ENCODE assay signal across 17 cellular contexts in the genomic region with DNA sequence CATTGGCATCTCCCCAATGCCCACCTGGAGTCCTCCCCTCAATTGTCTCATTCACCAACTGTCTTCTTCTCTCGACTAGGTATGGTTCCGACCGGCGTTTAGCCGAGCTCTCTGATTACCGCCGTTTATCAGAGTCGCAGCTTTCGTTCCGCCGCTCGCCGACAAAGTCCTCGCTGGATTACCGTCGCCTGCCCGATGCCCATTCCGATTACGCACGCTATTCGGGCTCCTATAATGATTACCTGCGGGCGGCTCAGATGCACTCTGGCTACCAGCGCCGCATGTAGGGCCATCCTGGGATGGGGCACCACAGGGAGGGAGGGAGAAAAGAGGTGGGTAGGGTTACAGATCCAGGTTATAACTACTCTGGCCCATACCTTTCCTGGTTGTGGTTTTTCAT. TPM values are rescaled to one million over a fixed set of nuclear protein-coding genes. Genes with fewer than 3 reads are reported as not detected.
DNase-seq lines count a peak whose midpoint lies in the region; ATAC-seq, FAIRE-seq and TF ChIP-seq lines count a peak whose summit lies in the region.
"Had no signal": no experiment of that assay in that cellular context is flagged by ENCODE, and none has a peak within 500 bp of the region (broad histone marks: within the 10 kb centered on the region; RNA-seq: fewer than 3 reads in every experiment).

No MANE protein-coding gene starts in this region.

- H3K27me3 Mint-ChIP-seq in activated naive CD4-positive, alpha-beta T cell treated with anti-CD3 and anti-CD28 coated beads for 36 hours (ENCODE audit: low read depth), result no peaks in the 10 kb centered on the region
- H3K27me3 Mint-ChIP-seq in glutamatergic neuron (ENCODE audit: unreplicated experiment), result peaks cover 5% of the 10 kb centered on the region
- H3K27me3 Mint-ChIP-seq in stimulated activated naive B cell treated with anti-CD40 and anti-IgM and Interleukin-4, amounts not matched to agents 10 μg/mL and 1 μg/mL and 100 μg/mL, for 72 hours, result no peaks in the 10 kb centered on the region

- H3K4me1 Mint-ChIP-seq in activated naive CD4-positive, alpha-beta T cell treated with anti-CD3 and anti-CD28 coated beads for 36 hours (ENCODE audit: low read depth), result peaks cover 55% of the 10 kb centered on the region
- H3K4me1 Mint-ChIP-seq in glutamatergic neuron (ENCODE audit: low read depth, unreplicated experiment), result peaks cover 34% of the 10 kb centered on the region
- peaks cover 37 to 80% of the 10 kb centered on the region in 2 donors for H3K4me1 Mint-ChIP-seq in stimulated activated naive B cell treated with anti-CD40 and anti-IgM and Interleukin-4, amounts not matched to agents 10 μg/mL and 1 μg/mL and 100 μg/mL, for 72 hours

- peaks cover 0 to 16% of the 10 kb centered on the region in 2 experiments; a peak in 3 of 5 replicates for H3K4me1 ChIP-seq in K562 (replicated peaks in 1 of 2; ENCODE audit: control insufficient read depth in 2 of 2, insufficient read depth in 2 of 2, low read length in 2 of 2)
- H3K4me1 ChIP-seq in kidney (ENCODE audit: control insufficient read depth in 1 of 2, insufficient read depth in 1 of 2, low read depth in 1 of 2, low read length in 2 of 2), result peaks cover 0 to 12% of the 10 kb centered on the region in 2 donors
- peaks cover 0 to 24% of the 10 kb centered on the region in 2 donors for H3K4me1 ChIP-seq in ascending aorta

- H3K9me3 ChIP-seq in K562 (replicated peaks; ENCODE audit: control insufficient read depth, insufficient read depth, low read depth, low read length) (no peaks in the 10 kb centered on the region), kidney (ENCODE audit: control insufficient read depth in 1 of 2, low read length in 2 of 2) (no peaks in the 10 kb centered on the region), ascending aorta (no peaks in the 10 kb centered on the region)
- H3K9me3 ChIP-seq: BLaER1 had no signal

- H3K4me3 ChIP-seq in K562, result no peak overlapping the region
- H3K4me3 ChIP-seq in kidney (ENCODE audit: low read length in 2 of 2), result no peak overlapping the region
- H3K4me3 ChIP-seq in ascending aorta, result no peak overlapping the region
- H3K4me3 ChIP-seq: BLaER1, GM23248 had no signal

- TF ChIP-seq RAD21 in K562 (CRISPR knock-in tag; conservative IDR thresholded peaks at IDR 0.05 in 1 of 2, IDR thresholded peaks at IDR 0.05 in 1 of 2), result no peak

- no peak for FAIRE-seq in K562 (lab: Jason Lieb, UNC)
- FAIRE-seq in kidney (lab: Jason Lieb, UNC), result no peak

- DNase-seq in activated naive CD4-positive, alpha-beta T cell treated with anti-CD3 and anti-CD28 coated beads for 36 hours, result no peak
- no peak for DNase-seq in activated naive CD4-positive, alpha-beta T cell (lab: John Stamatoyannopoulos, UW)
- DNase-seq in K562 (ENCODE audit: extremely low read depth in 1 of 4, low spot score in 3 of 4) (no peak), glutamatergic neuron (no peak), kidney (no peak), left ventricle myocardium superior (no peak), ascending aorta (ENCODE audit: low spot score in 2 of 2) (no peak)
- DNase-seq in stimulated activated naive B cell treated with anti-CD40 and anti-IgM and Interleukin-4, amounts not matched to agents 10 μg/mL and 1 μg/mL and 100 μg/mL, for 72 hours, result no peak
- DNase-seq: 8988T, AML-193, Calu3, DMS 273 treated with DMSO at 0.1 percent for 48 hours, GM23248, H7 had no signal

- H2AFZ ChIP-seq in K562 (ENCODE audit: low read depth, low read length), result no peak overlapping the region
- H2AFZ ChIP-seq: GM23248 had no signal

- WGBS in K562 (ENCODE audit: insufficient coverage, low coverage, missing lambda C conversion rate), result 97% methylated on average over 25 of the region's 25 CpGs

- no peak overlapping the region for H3K9ac ChIP-seq in K562 (ENCODE audit: insufficient read depth in 1 of 2, low read depth in 2 of 2, low read length in 2 of 2)
- H3K9ac ChIP-seq in kidney (ENCODE audit: low read length in 2 of 2), result no peak overlapping the region
- H3K9ac ChIP-seq: BLaER1, GM23248 had no signal

- ATAC-seq in K562 (no peak), left ventricle myocardium superior (no peak)
- ATAC-seq in stimulated activated naive B cell treated with anti-CD40 and anti-IgM and Interleukin-4, amounts not matched to agents 10 μg/mL and 1 μg/mL and 100 μg/mL, for 72 hours (replicated peaks), result no peak

- H3K9me1 ChIP-seq in K562 (ENCODE audit: control insufficient read depth, insufficient read depth, low read length), result no peaks in the 10 kb centered on the region

- peaks cover 100% of the 10 kb centered on the region for H3K79me2 ChIP-seq in K562 (ENCODE audit: control insufficient read depth, insufficient read depth, low read length)

- peaks cover 77% of the 10 kb centered on the region for H3K36me3 Mint-ChIP-seq in activated naive CD4-positive, alpha-beta T cell treated with anti-CD3 and anti-CD28 coated beads for 36 hours (ENCODE audit: low read depth)
- H3K36me3 Mint-ChIP-seq in glutamatergic neuron (ENCODE audit: unreplicated experiment), result peaks cover 5% of the 10 kb centered on the region
- H3K36me3 Mint-ChIP-seq in stimulated activated naive B cell treated with anti-CD40 and anti-IgM and Interleukin-4, amounts not matched to agents 10 μg/mL and 1 μg/mL and 100 μg/mL, for 72 hours, result peaks cover 48 to 80% of the 10 kb centered on the region in 2 donors

- CTCF ChIA-PET in activated naive CD4-positive, alpha-beta T cell treated with anti-CD3 and anti-CD28 coated beads for 36 hours (lab: Charles Lee), result no interaction called here
- CTCF ChIA-PET in K562 (lab: Yijun Ruan, JAX; ENCODE audit: low intra/inter-chr PET ratio), result no interaction called here

- no peaks in the 10 kb centered on the region for H3K9me3 Mint-ChIP-seq in activated naive CD4-positive, alpha-beta T cell treated with anti-CD3 and anti-CD28 coated beads for 36 hours
- H3K9me3 Mint-ChIP-seq in glutamatergic neuron (ENCODE audit: unreplicated experiment), result peaks cover 8% of the 10 kb centered on the region
- H3K9me3 Mint-ChIP-seq in stimulated activated naive B cell treated with anti-CD40 and anti-IgM and Interleukin-4, amounts not matched to agents 10 μg/mL and 1 μg/mL and 100 μg/mL, for 72 hours, result no peaks in the 10 kb centered on the region

- TF ChIP-seq CTCF in K562 (IDR thresholded peaks at IDR 0.05 in 2 of 3, conservative IDR thresholded peaks at IDR 0.05 in 1 of 3; ENCODE audit: insufficient read depth in 2 of 3, low read depth in 1 of 3, low read length in 3 of 3) (no peak), glutamatergic neuron (IDR thresholded peaks at IDR 0.05; ENCODE audit: partially characterized antibody, unreplicated experiment) (no peak), kidney (IDR thresholded peaks at IDR 0.05; ENCODE audit: borderline replicate concordance, extremely low read depth, insufficient read depth) (no peak), ascending aorta (IDR thresholded peaks at IDR 0.05) (no peak)

- H4K20me1 ChIP-seq in K562 (replicated peaks; ENCODE audit: control insufficient read depth, insufficient read depth, low read length), result peaks cover 42% of the 10 kb centered on the region

- H3K27me3 ChIP-seq in K562 (ENCODE audit: control insufficient read depth in 2 of 2, insufficient read depth in 2 of 2, low read length in 2 of 2) (no peaks in the 10 kb centered on the region), ascending aorta (no peaks in the 10 kb centered on the region)
- H3K27me3 ChIP-seq: BLaER1 had no signal

- BruUV-seq in K562 (replicated peaks; lab: Mats Ljungman, UMichigan), result no TSS peak

- no peak overlapping the region for H3K4me2 ChIP-seq in K562 (ENCODE audit: insufficient read depth, low read length)
- H3K4me2 ChIP-seq: BLaER1 had no signal

- no peak for TF ChIP-seq POLR2A in K562 (conservative IDR thresholded peaks at IDR 0.05)

- H3K27ac ChIP-seq in K562 (ENCODE audit: extremely low read depth, low read depth, low read length) (no peak overlapping the region), kidney (ENCODE audit: low read depth in 2 of 2, low read length in 2 of 2) (no peak overlapping the region), ascending aorta (no peak overlapping the region)
- H3K27ac ChIP-seq: BLaER1, GM23248, HL-60 had no signal

- peak overlapping the region; percentile 18 for H3K27ac Mint-ChIP-seq in activated naive CD4-positive, alpha-beta T cell treated with anti-CD3 and anti-CD28 coated beads for 36 hours
- H3K27ac Mint-ChIP-seq in glutamatergic neuron (ENCODE audit: unreplicated experiment), result peak overlapping the region; percentile 76
- H3K27ac Mint-ChIP-seq in stimulated activated naive B cell treated with anti-CD40 and anti-IgM and Interleukin-4, amounts not matched to agents 10 μg/mL and 1 μg/mL and 100 μg/mL, for 72 hours, result peak overlapping the region; percentile 59

- in situ Hi-C loops in K562 (cut with MboI), result no loop called here

- intact Hi-C loops in activated naive CD4-positive, alpha-beta T cell treated with anti-CD3 and anti-CD28 coated beads for 36 hours (cut with micrococcal nuclease), result no loop called here
- intact Hi-C loops in K562 (cut with micrococcal nuclease), result no loop called here
- intact Hi-C loops in kidney (cut with DNase I), result no loop called here
- intact Hi-C loops in left ventricle myocardium superior (cut with micrococcal nuclease), result no loop called here
- intact Hi-C loops in ascending aorta (cut with DNase I), result no loop called here

- POLR2A ChIA-PET in K562 (lab: Yijun Ruan, JAX), result interaction anchor here (0.6 to 26.4 kb wide), 3 partner anchors 4 to 135 kb away, joined by 3 to 387 read pairs (median 387); a partner anchor contains a TSS

- H3K36me3 ChIP-seq in K562 (ENCODE audit: control insufficient read depth, insufficient read depth, low read length) (peaks cover 94% of the 10 kb centered on the region), kidney (ENCODE audit: control insufficient read depth in 1 of 2, insufficient read depth in 2 of 2, low read length in 2 of 2) (peaks cover 39 to 68% of the 10 kb centered on the region in 2 donors), ascending aorta (peaks cover 44 to 61% of the 10 kb centered on the region in 2 donors)

- TF ChIP-seq EP300 in K562 (IDR thresholded peaks at IDR 0.05; ENCODE audit: low read length), result no peak

- H3K4me3 Mint-ChIP-seq in activated naive CD4-positive, alpha-beta T cell treated with anti-CD3 and anti-CD28 coated beads for 36 hours, result no peak overlapping the region
- peak overlapping the region; percentile 42 for H3K4me3 Mint-ChIP-seq in glutamatergic neuron (ENCODE audit: unreplicated experiment)
- no peak overlapping the region for H3K4me3 Mint-ChIP-seq in stimulated activated naive B cell treated with anti-CD40 and anti-IgM and Interleukin-4, amounts not matched to agents 10 μg/mL and 1 μg/mL and 100 μg/mL, for 72 hours

RNA-seq across cellular contexts. Expression of a gene that starts 10.0 kb away (rescaled TPM):
- total RNA-seq in activated naive CD4-positive, alpha-beta T cell treated with anti-CD3 and anti-CD28 coated beads for 36 hours, result 100 to 1,000 TPM; 160 to 173 TPM
- total RNA-seq in K562 (2011; cell fraction: chromatin; rRNA removed; ENCODE audit: low replicate concordance), result 275 and 353 TPM in 2 replicates
- total RNA-seq in K562 (2011; cell fraction: nucleolus; rRNA removed), result 200 and 204 TPM in 2 replicates
- 221 and 253 TPM in 2 replicates for total RNA-seq in K562 (2011; cell fraction: nucleoplasm; rRNA removed)
- total RNA-seq in K562 (2014; rRNA removed) (50.3 and 67.3 TPM in 2 replicates), K562 (2014; rRNA removed; fragmentation: Illumina TruSeq; extraction: Trizol) (39.7 and 42.5 TPM in 2 replicates), K562 (2015; rRNA removed; fragmentation: Illumina TruSeq; extraction: Trizol) (42.6 and 46.2 TPM in 2 replicates), K562 (2021) (131 and 141 TPM in 2 replicates), glutamatergic neuron (ENCODE audit: unreplicated experiment) (89.2 TPM), kidney (80.6 TPM), left ventricle myocardium superior (31.4 TPM), ascending aorta (39.2 TPM)
- polyA plus RNA-seq in K562 (2011; rRNA removed) (23.3 and 46.7 TPM in 2 replicates), K562 (2014; fragmentation: Illumina TruSeq; extraction: Trizol) (44.8 and 57.8 TPM in 2 replicates), K562 (2014; fragmentation: Nextera tagmentation; extraction: Ambion mirVana) (1 to 10 TPM; 5.5 to 8.9 TPM), K562 (2014; rRNA removed) (48.6 and 50.6 TPM in 2 replicates), kidney (ENCODE audit: insufficient read depth, low read depth, low replicate concordance) (35.9 TPM)
- 41.1 and 79.3 TPM in 2 replicates for polyA plus RNA-seq in K562 (2011; cell fraction: cytosol; rRNA removed)
- 74.4 and 101 TPM in 2 replicates for polyA plus RNA-seq in K562 (2011; cell fraction: nucleus; rRNA removed)
- 52.3 and 93.5 TPM in 2 replicates for polyA plus RNA-seq in K562 (2012)
- polyA minus RNA-seq in K562 (2011; rRNA and poly(A)+ RNA removed), result 26.5 and 27.7 TPM in 2 replicates
- 54.7 and 65.2 TPM in 2 replicates for polyA minus RNA-seq in K562 (2011; cell fraction: cytosol; rRNA and poly(A)+ RNA removed)
- polyA minus RNA-seq in K562 (2011; cell fraction: nucleus; rRNA and poly(A)+ RNA removed), result 47.8 and 57.0 TPM in 2 replicates

RNA-seq across cellular contexts. Expression of a gene that starts 12.1 kb away (rescaled TPM):
- 10 to 100 TPM; 85.9 to 98.1 TPM for total RNA-seq in activated naive CD4-positive, alpha-beta T cell treated with anti-CD3 and anti-CD28 coated beads for 36 hours
- 223 and 345 TPM in 2 replicates for total RNA-seq in K562 (2011; cell fraction: chromatin; rRNA removed; ENCODE audit: low replicate concordance)
- total RNA-seq in K562 (2011; cell fraction: nucleolus; rRNA removed), result 143 and 146 TPM in 2 replicates
- total RNA-seq in K562 (2011; cell fraction: nucleoplasm; rRNA removed), result 228 and 300 TPM in 2 replicates
- total RNA-seq in K562 (2014; rRNA removed), result 81.6 and 109 TPM in 2 replicates
- total RNA-seq in K562 (2014; rRNA removed; fragmentation: Illumina TruSeq; extraction: Trizol), result 118 and 120 TPM in 2 replicates
- total RNA-seq in K562 (2015; rRNA removed; fragmentation: Illumina TruSeq; extraction: Trizol), result 111 and 112 TPM in 2 replicates
- 116 and 120 TPM in 2 replicates for total RNA-seq in K562 (2021)
- 177 and 207 TPM in 2 replicates for polyA plus RNA-seq in K562 (2011; rRNA removed)
- 239 and 259 TPM in 2 replicates for polyA plus RNA-seq in K562 (2011; cell fraction: cytosol; rRNA removed)
- 128 and 204 TPM in 2 replicates for polyA plus RNA-seq in K562 (2011; cell fraction: nucleus; rRNA removed)
- 109 and 163 TPM in 2 replicates for polyA plus RNA-seq in K562 (2012)
- polyA plus RNA-seq in K562 (2014; fragmentation: Illumina TruSeq; extraction: Trizol), result 115 and 122 TPM in 2 replicates
- 100 to 1,000 TPM; 223 to 233 TPM for polyA plus RNA-seq in K562 (2014; fragmentation: Nextera tagmentation; extraction: Ambion mirVana)
- 131 and 146 TPM in 2 replicates for polyA plus RNA-seq in K562 (2014; rRNA removed)
- polyA minus RNA-seq in K562 (2011; rRNA and poly(A)+ RNA removed), result 352 and 358 TPM in 2 replicates
- 50.7 and 53.3 TPM in 2 replicates for polyA minus RNA-seq in K562 (2011; cell fraction: cytosol; rRNA and poly(A)+ RNA removed)
- polyA minus RNA-seq in K562 (2011; cell fraction: nucleus; rRNA and poly(A)+ RNA removed), result 67.7 and 120 TPM in 2 replicates
- 244 TPM for total RNA-seq in glutamatergic neuron (ENCODE audit: unreplicated experiment)
- 125 TPM for total RNA-seq in kidney
- polyA plus RNA-seq in kidney (ENCODE audit: insufficient read depth, low read depth, low replicate concordance), result 168 TPM
- 69.5 TPM for total RNA-seq in left ventricle myocardium superior
- 79.5 TPM for total RNA-seq in ascending aorta

RNA-seq across cellular contexts. Expression of a gene that starts 33.4 kb away (rescaled TPM):
- total RNA-seq in activated naive CD4-positive, alpha-beta T cell treated with anti-CD3 and anti-CD28 coated beads for 36 hours, result 10 to 100 TPM; 22.6 to 22.8 TPM
- 99.9 and 207 TPM in 2 replicates for total RNA-seq in K562 (2011; cell fraction: chromatin; rRNA removed; ENCODE audit: low replicate concordance)
- 128 and 140 TPM in 2 replicates for total RNA-seq in K562 (2011; cell fraction: nucleolus; rRNA removed)
- 100 and 106 TPM in 2 replicates for total RNA-seq in K562 (2011; cell fraction: nucleoplasm; rRNA removed)
- total RNA-seq in K562 (2014; rRNA removed) (28.3 and 31.0 TPM in 2 replicates), K562 (2014; rRNA removed; fragmentation: Illumina TruSeq; extraction: Trizol) (14.1 and 15.9 TPM in 2 replicates), K562 (2015; rRNA removed; fragmentation: Illumina TruSeq; extraction: Trizol) (23.3 and 26.8 TPM in 2 replicates), K562 (2021) (30.5 and 31.6 TPM in 2 replicates), glutamatergic neuron (ENCODE audit: unreplicated experiment) (65.1 TPM), kidney (40.7 TPM), left ventricle myocardium superior (26.8 TPM), ascending aorta (50.4 TPM)
- polyA plus RNA-seq in K562 (2011; rRNA removed) (33.1 and 47.0 TPM in 2 replicates), K562 (2014; fragmentation: Illumina TruSeq; extraction: Trizol) (18.7 and 23.7 TPM in 2 replicates), K562 (2014; fragmentation: Nextera tagmentation; extraction: Ambion mirVana) (1 to 10 TPM; 1.1 to 3.0 TPM), K562 (2014; rRNA removed) (46.6 and 46.8 TPM in 2 replicates), kidney (ENCODE audit: insufficient read depth, low read depth, low replicate concordance) (78.7 TPM)
- 37.8 and 37.9 TPM in 2 replicates for polyA plus RNA-seq in K562 (2011; cell fraction: cytosol; rRNA removed)
- 174 and 231 TPM in 2 replicates for polyA plus RNA-seq in K562 (2011; cell fraction: nucleus; rRNA removed)
- 35.9 and 57.0 TPM in 2 replicates for polyA plus RNA-seq in K562 (2012)
- polyA minus RNA-seq in K562 (2011; rRNA and poly(A)+ RNA removed), result 16.0 and 18.3 TPM in 2 replicates
- polyA minus RNA-seq in K562 (2011; cell fraction: cytosol; rRNA and poly(A)+ RNA removed), result 15.1 and 19.8 TPM in 2 replicates
- polyA minus RNA-seq in K562 (2011; cell fraction: nucleus; rRNA and poly(A)+ RNA removed), result 27.5 and 28.9 TPM in 2 replicates

RNA-seq across cellular contexts. Expression of a gene that starts 33.5 kb away (rescaled TPM):
- under 1 TPM; 0.07 to 0.12 TPM for total RNA-seq in activated naive CD4-positive, alpha-beta T cell treated with anti-CD3 and anti-CD28 coated beads for 36 hours
- 1.0 and 1.9 TPM in 2 replicates for total RNA-seq in K562 (2011; cell fraction: chromatin; rRNA removed; ENCODE audit: low replicate concordance)
- 1.3 and 1.7 TPM in 2 replicates for total RNA-seq in K562 (2011; cell fraction: nucleolus; rRNA removed)
- 0.99 and 1.4 TPM in 2 replicates for total RNA-seq in K562 (2011; cell fraction: nucleoplasm; rRNA removed)
- total RNA-seq in K562 (2014; rRNA removed) (0.09 and 0.33 TPM in 2 replicates), K562 (2014; rRNA removed; fragmentation: Illumina TruSeq; extraction: Trizol) (0.13 and 0.18 TPM in 2 replicates), K562 (2015; rRNA removed; fragmentation: Illumina TruSeq; extraction: Trizol) (0.25 and 0.30 TPM in 2 replicates), K562 (2021) (0.40 and 0.44 TPM in 2 replicates), glutamatergic neuron (ENCODE audit: unreplicated experiment) (0.51 TPM), kidney (1.0 TPM), left ventricle myocardium superior (0.25 TPM), ascending aorta (0.21 TPM)
- polyA plus RNA-seq in K562 (2011; rRNA removed) (0.06 and 0.12 TPM in 2 replicates), K562 (2014; fragmentation: Illumina TruSeq; extraction: Trizol) (0.12 and 0.33 TPM in 2 replicates), K562 (2014; fragmentation: Nextera tagmentation; extraction: Ambion mirVana) (under 1 TPM in 1 of 2 experiments, not detected in 1; 0.03 TPM), K562 (2014; rRNA removed) (0.12 TPM in 1 of 2 replicates, not detected in the other), kidney (ENCODE audit: insufficient read depth, low read depth, low replicate concordance) (0.13 TPM)
- 0.09 and 0.10 TPM in 2 replicates for polyA plus RNA-seq in K562 (2011; cell fraction: cytosol; rRNA removed)
- polyA plus RNA-seq in K562 (2011; cell fraction: nucleus; rRNA removed), result 0.18 and 0.26 TPM in 2 replicates
- 0.11 and 0.20 TPM in 2 replicates for polyA plus RNA-seq in K562 (2012)
- polyA minus RNA-seq in K562 (2011; rRNA and poly(A)+ RNA removed), result 0.21 and 0.32 TPM in 2 replicates
- polyA minus RNA-seq in K562 (2011; cell fraction: cytosol; rRNA and poly(A)+ RNA removed), result 0.46 TPM in 1 of 2 replicates, not detected in the other
- 0.40 and 1.00 TPM in 2 replicates for polyA minus RNA-seq in K562 (2011; cell fraction: nucleus; rRNA and poly(A)+ RNA removed)
- total RNA-seq: Daoy had no signal

RNA-seq across cellular contexts. Expression of a gene that starts 51.3 kb away (rescaled TPM):
- 10 to 100 TPM; 10.9 to 11.7 TPM for total RNA-seq in activated naive CD4-positive, alpha-beta T cell treated with anti-CD3 and anti-CD28 coated beads for 36 hours
- 71.9 and 81.9 TPM in 2 replicates for total RNA-seq in K562 (2011; cell fraction: chromatin; rRNA removed; ENCODE audit: low replicate concordance)
- total RNA-seq in K562 (2011; cell fraction: nucleolus; rRNA removed), result 44.4 and 49.7 TPM in 2 replicates
- total RNA-seq in K562 (2011; cell fraction: nucleoplasm; rRNA removed), result 60.9 and 75.6 TPM in 2 replicates
- total RNA-seq in K562 (2014; rRNA removed), result 14.6 and 16.1 TPM in 2 replicates
- 18.8 and 19.9 TPM in 2 replicates for total RNA-seq in K562 (2014; rRNA removed; fragmentation: Illumina TruSeq; extraction: Trizol)
- total RNA-seq in K562 (2015; rRNA removed; fragmentation: Illumina TruSeq; extraction: Trizol), result 23.3 and 23.8 TPM in 2 replicates
- 16.9 and 17.8 TPM in 2 replicates for total RNA-seq in K562 (2021)
- polyA plus RNA-seq in K562 (2011; rRNA removed), result 39.5 and 39.9 TPM in 2 replicates
- polyA plus RNA-seq in K562 (2011; cell fraction: cytosol; rRNA removed), result 21.2 and 30.5 TPM in 2 replicates
- 108 and 136 TPM in 2 replicates for polyA plus RNA-seq in K562 (2011; cell fraction: nucleus; rRNA removed)
- polyA plus RNA-seq in K562 (2012), result 19.0 and 22.8 TPM in 2 replicates
- 22.4 and 23.7 TPM in 2 replicates for polyA plus RNA-seq in K562 (2014; fragmentation: Illumina TruSeq; extraction: Trizol)
- polyA plus RNA-seq in K562 (2014; fragmentation: Nextera tagmentation; extraction: Ambion mirVana), result 10 to 100 TPM; 29.7 to 32.3 TPM
- polyA plus RNA-seq in K562 (2014; rRNA removed), result 31.7 and 33.0 TPM in 2 replicates
- 25.3 and 29.5 TPM in 2 replicates for polyA minus RNA-seq in K562 (2011; rRNA and poly(A)+ RNA removed)
- polyA minus RNA-seq in K562 (2011; cell fraction: cytosol; rRNA and poly(A)+ RNA removed), result 7.0 and 8.5 TPM in 2 replicates
- 18.6 and 29.1 TPM in 2 replicates for polyA minus RNA-seq in K562 (2011; cell fraction: nucleus; rRNA and poly(A)+ RNA removed)
- total RNA-seq in glutamatergic neuron (ENCODE audit: unreplicated experiment), result 61.2 TPM
- 18.2 TPM for total RNA-seq in kidney
- 20.8 TPM for polyA plus RNA-seq in kidney (ENCODE audit: insufficient read depth, low read depth, low replicate concordance)
- 13.1 TPM for total RNA-seq in left ventricle myocardium superior
- total RNA-seq in ascending aorta, result 87.0 TPM

Comparison
In these comparisons a context has a peak if more than half of its experiments do, and no peak if none do; other contexts are left out.
1. H3K27ac Mint-ChIP-seq: peak in every context shown above with its lines; median percentile 76 in glutamatergic neuron; 59 in stimulated activated naive B cell treated with anti-CD40 and anti-IgM and Interleukin-4, amounts not matched to agents 10 μg/mL and 1 μg/mL and 100 μg/mL, for 72 hours; 18 in activated naive CD4-positive, alpha-beta T cell treated with anti-CD3 and anti-CD28 coated beads for 36 hours.